8 cellular contexts compared by ENCODE assay signal in genomic region chr4:163554870-163555465, GRCh38.
DNase-seq lines count a peak whose midpoint lies in the region; ATAC-seq lines count a peak whose summit lies in the region.

No MANE protein-coding gene starts in this region.

- no peaks in the 10 kb centered on the region for H3K27me3 ChIP-seq in endocrine pancreas (ENCODE audit: control insufficient read depth, insufficient read depth, low read length)

- H3K9me3 ChIP-seq in endocrine pancreas (ENCODE audit: control insufficient read depth, low read length): no peaks in the 10 kb centered on the region

- peak overlapping the region; percentile 20 for H3K4me3 ChIP-seq in endocrine pancreas (ENCODE audit: control insufficient read depth, insufficient read depth, low read length)

- no peak overlapping the region for H3K9ac ChIP-seq in endocrine pancreas (ENCODE audit: control insufficient read depth, insufficient read depth, low read length)

- H3K4me1 ChIP-seq in endocrine pancreas (ENCODE audit: control insufficient read depth, insufficient read depth, low read length): peaks cover 35% of the 10 kb centered on the region

- DNase-seq in NCI-H2171 treated with DMSO at 0.1 percent for 48 hours (lab: John Stamatoyannopoulos, UW) (peak; percentile 2), NCI-H2171 (lab: John Stamatoyannopoulos, UW) (no peak), NOMO-1 treated with DMSO at 0.1 percent for 48 hours (lab: John Stamatoyannopoulos, UW; ENCODE audit: unreplicated experiment) (peak; percentile 50), putamen (ENCODE audit: low spot score) (peak; percentile 24), HuH-7.5 (ENCODE audit: low spot score) (no peak)
- no peak for DNase-seq in activated CD4-positive, CD25-positive, alpha-beta regulatory T cell treated with anti-CD3 and anti-CD28 coated beads, Interleukin-2, amount 50 U/mL, for 72 hours

- no peak for ATAC-seq in HG02970 (IDR thresholded peaks at IDR 0.05; ENCODE audit: low FRiP score, unreplicated experiment)

- no peaks in the 10 kb centered on the region for H3K36me3 ChIP-seq in endocrine pancreas (ENCODE audit: control insufficient read depth, insufficient read depth, low read length)

Comparison
In these comparisons a context has a peak if more than half of its experiments do, and no peak if none do; other contexts are left out.
1. DNase-seq: peak in NCI-H2171 treated with DMSO at 0.1 percent for 48 hours (single experiment), NOMO-1 treated with DMSO at 0.1 percent for 48 hours (single experiment) and putamen (single experiment); none in NCI-H2171 (single experiment), HuH-7.5 (single experiment) and activated CD4-positive, CD25-positive, alpha-beta regulatory T cell treated with anti-CD3 and anti-CD28 coated beads, Interleukin-2, amount 50 U/mL, for 72 hours (single experiment).